ENCODE assay signal across 31 cellular contexts in genomic region chrX:142593470-142593869, GRCh38.
"Had no signal": no experiment of that assay in that cellular context is flagged by ENCODE, and none has a peak within 500 bp of the region (broad histone marks: within the 10 kb centered on the region; RNA-seq: fewer than 3 reads in every experiment).

No MANE protein-coding gene starts in this region.

- H3K9me3 ChIP-seq: adrenal gland, body of pancreas, breast epithelium had no signal

- H3K27ac ChIP-seq: adrenal gland, body of pancreas, brain microvascular endothelial cell, breast epithelium, VCaP had no signal

- H3K36me3 ChIP-seq: adrenal gland, brain microvascular endothelial cell, breast epithelium had no signal

- H3K4me3 ChIP-seq: adrenal gland, body of pancreas, breast epithelium had no signal

- H3K4me1 ChIP-seq: adrenal gland, body of pancreas, breast epithelium had no signal

- DNase-seq: activated B cell treated with CpG ODN at 0.5 μM for 24 hours; activated CD4-positive, alpha-beta memory T cell treated with anti-CD3 and anti-CD28 coated beads for 36 hours; activated CD4-positive, alpha-beta T cell treated with anti-CD3 and anti-CD28 coated beads for 4 hours; activated CD4-positive, alpha-beta T cell treated with anti-CD3 and anti-CD28 coated beads, Interleukin-2, amount 10 ng/mL, durations not matched to agents 24 days and 14 days; activated CD4-positive, alpha-beta T cell treated with anti-CD3 and anti-CD28 coated beads, Interleukin-2, amount 50 U/mL, for 1 hour; activated CD4-positive, alpha-beta T cell treated with anti-CD3 and anti-CD28 coated beads, Interleukin-2, amount 50 U/mL, for 4 hours; activated CD4-positive, CD25-positive, alpha-beta regulatory T cell treated with anti-CD3 and anti-CD28 coated beads, Interleukin-2, amount 50 U/mL, for 72 hours; activated CD8-positive, alpha-beta memory T cell treated with anti-CD3 and anti-CD28 coated beads, Interleukin-2, amount 50 U/mL, for 4 hours; activated CD8-positive, alpha-beta T cell treated with anti-CD3 and anti-CD28 coated beads for 36 hours; activated effector memory CD4-positive, alpha-beta T cell treated with anti-CD3 and anti-CD28 coated beads, Interleukin-2, amount 50 U/mL, for 16 hours; activated gamma-delta T cell treated with Interleukin-2 at 50 U/mL for 16 hours; activated naive CD4-positive, alpha-beta T cell; activated naive CD4-positive, alpha-beta T cell treated with anti-CD3 and anti-CD28 coated beads for 36 hours; activated naive CD4-positive, alpha-beta T cell treated with anti-CD3 and anti-CD28 coated beads, Interleukin-2, amount 50 U/mL, for 16 hours; activated naive CD8-positive, alpha-beta T cell treated with anti-CD3 and anti-CD28 coated beads for 36 hours; activated T-cell treated with anti-CD3 and anti-CD28 coated beads for 4 hours; activated T-cell treated with anti-CD3 and anti-CD28 coated beads, Interleukin-2, amount 50 U/mL, for 1 hour; activated T-cell treated with anti-CD3 and anti-CD28 coated beads, Interleukin-2, amount 50 U/mL, for 4 hours; activated T-cell treated with anti-CD3 and anti-CD28 coated beads, Interleukin-2, amount 50 U/mL, for 72 hours; adrenal gland; amniotic stem cell; aorta; body of pancreas; brain microvascular endothelial cell; central memory CD4-positive, alpha-beta T cell; T-helper 2 cell; T-helper 9 cell had no signal

- H3K27me3 ChIP-seq: adrenal gland, body of pancreas, brain microvascular endothelial cell had no signal

- ATAC-seq: activated CD8-positive, alpha-beta T cell treated with anti-CD3 and anti-CD28 coated beads for 36 hours; activated naive CD4-positive, alpha-beta T cell treated with anti-CD3 and anti-CD28 coated beads, Interleukin-2, amount 50 U/mL, for 72 hours; activated T-cell treated with anti-CD3 and anti-CD28 coated beads, Interleukin-2, amount 50 U/mL, for 4 hours; activated T-cell treated with anti-CD3 and anti-CD28 coated beads, Interleukin-2, amount 50 U/mL, for 72 hours; activated T-helper 17 cell treated with anti-CD3 and anti-CD28 coated beads, Interleukin-2, amount 50 U/mL, for 72 hours; body of pancreas had no signal
